Comparison of ENCODE assay signal across 8 cellular contexts in the genomic region with DNA sequence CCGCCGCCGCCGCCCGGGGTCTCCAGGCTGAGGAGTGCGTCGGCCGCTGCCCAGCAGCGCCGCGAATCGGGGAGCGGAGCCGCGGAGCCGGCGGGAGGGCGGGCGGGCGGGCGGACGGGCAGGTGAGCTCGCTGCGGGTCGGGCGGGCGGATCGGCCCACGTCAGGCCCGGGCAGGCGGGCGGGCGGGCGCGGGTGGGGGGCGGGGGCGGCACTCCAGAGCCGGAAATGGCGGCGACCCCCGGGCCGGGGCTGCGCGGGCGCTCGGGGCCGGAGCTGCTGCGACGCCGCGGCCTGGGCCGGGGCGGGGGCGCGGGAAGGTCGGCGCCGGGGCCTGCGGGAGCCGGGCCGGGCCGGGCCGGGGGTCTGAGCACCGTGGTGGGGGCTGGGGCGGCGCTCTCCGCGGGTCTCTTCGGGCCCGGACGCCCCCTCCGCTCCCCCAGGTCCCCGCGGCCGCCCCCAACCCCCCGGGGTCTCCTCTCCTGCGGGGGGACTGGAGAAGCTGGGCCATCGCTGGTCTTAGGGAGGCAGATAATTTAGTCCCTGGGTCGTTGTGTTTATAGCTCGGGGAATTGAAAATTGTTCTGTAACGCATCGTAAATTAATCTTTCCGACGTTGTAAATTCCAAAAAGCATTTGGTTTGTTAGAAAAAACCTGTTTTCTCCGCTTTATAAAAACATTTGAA. TPM values are rescaled to one million over a fixed set of nuclear protein-coding genes. Genes with fewer than 3 reads are reported as not detected.
DNase-seq lines count a peak whose midpoint lies in the region; ATAC-seq and TF ChIP-seq lines count a peak whose summit lies in the region.

No MANE protein-coding gene starts in this region.

- H3K27me3 Mint-ChIP-seq in activated T-cell treated with anti-CD3 and anti-CD28 coated beads, Interleukin-2, amount 50 U/mL, for 72 hours (ENCODE audit: low read depth) = no peaks in the 10 kb centered on the region
- H3K27me3 Mint-ChIP-seq in dendritic cell treated with granulocyte-macrophage colony-stimulating factor and Interleukin-4, amounts not matched to agents 40 ng/mL and 50 ng/mL, for 4 days = no peaks in the 10 kb centered on the region
- peaks cover 6% of the 10 kb centered on the region for H3K27me3 Mint-ChIP-seq in neural progenitor cell (ENCODE audit: insufficient read depth, low read depth)

- H3K9me3 ChIP-seq in neural progenitor cell (ENCODE audit: low read depth) = no peaks in the 10 kb centered on the region

- H3K79me2 ChIP-seq in neural progenitor cell (ENCODE audit: low read depth) = peaks cover 50% of the 10 kb centered on the region

- H3K4me1 Mint-ChIP-seq in activated T-cell treated with anti-CD3 and anti-CD28 coated beads, Interleukin-2, amount 50 U/mL, for 72 hours (ENCODE audit: low read depth) = peaks cover 45% of the 10 kb centered on the region
- peaks cover 56% of the 10 kb centered on the region for H3K4me1 Mint-ChIP-seq in dendritic cell treated with granulocyte-macrophage colony-stimulating factor and Interleukin-4, amounts not matched to agents 40 ng/mL and 50 ng/mL, for 4 days (ENCODE audit: low read depth)
- peaks cover 30% of the 10 kb centered on the region for H3K4me1 Mint-ChIP-seq in neural progenitor cell

- peak overlapping the region; percentile 99 for H3K27ac Mint-ChIP-seq in activated T-cell treated with anti-CD3 and anti-CD28 coated beads, Interleukin-2, amount 50 U/mL, for 72 hours
- peak overlapping the region; percentile 93 for H3K27ac Mint-ChIP-seq in dendritic cell treated with granulocyte-macrophage colony-stimulating factor and Interleukin-4, amounts not matched to agents 40 ng/mL and 50 ng/mL, for 4 days
- peak overlapping the region; percentile 96 for H3K27ac Mint-ChIP-seq in neural progenitor cell

- no peaks in the 10 kb centered on the region for H3K27me3 ChIP-seq in neural progenitor cell

- intact Hi-C loops in dendritic cell treated with granulocyte-macrophage colony-stimulating factor and Interleukin-4, amounts not matched to agents 40 ng/mL and 50 ng/mL, for 4 days (cut with micrococcal nuclease) = loop anchor here (1.0 to 5.0 kb wide), 3 partner anchors 23 to 358 kb away; a partner anchor contains a TSS

- no peak overlapping the region for H3K27ac ChIP-seq in neural progenitor cell

- peak overlapping the region; percentile 77 for H3K9ac ChIP-seq in neural progenitor cell

- ATAC-seq in activated T-cell treated with anti-CD3 and anti-CD28 coated beads, Interleukin-2, amount 50 U/mL, for 72 hours (replicated peaks in 1 of 2) = no peak

- peaks cover 9% of the 10 kb centered on the region for H3K4me1 ChIP-seq in neural progenitor cell

- H3K4me3 Mint-ChIP-seq in activated T-cell treated with anti-CD3 and anti-CD28 coated beads, Interleukin-2, amount 50 U/mL, for 72 hours = peak overlapping the region; percentile 91 to 99
- H3K4me3 Mint-ChIP-seq in dendritic cell treated with granulocyte-macrophage colony-stimulating factor and Interleukin-4, amounts not matched to agents 40 ng/mL and 50 ng/mL, for 4 days = peak overlapping the region; percentile 79
- peak overlapping the region; percentile 94 for H3K4me3 Mint-ChIP-seq in neural progenitor cell

- no peaks in the 10 kb centered on the region for H3K36me3 ChIP-seq in neural progenitor cell

- peak overlapping the region; percentile 77 for H3K4me3 ChIP-seq in Jurkat, Clone E6-1 (ENCODE audit: low read length)
- H3K4me3 ChIP-seq in neural progenitor cell = peak overlapping the region; percentile 94

- no peak overlapping the region for H2AFZ ChIP-seq in neural progenitor cell (replicated peaks)

- H3F3A ChIP-seq in neural progenitor cell (ENCODE audit: low read depth) = peaks cover 34% of the 10 kb centered on the region

- TF ChIP-seq CTCF in neural progenitor cell (IDR thresholded peaks at IDR 0.05) = no peak

- DNase-seq in activated T-cell treated with anti-CD3 and anti-CD28 coated beads, Interleukin-2, amount 50 U/mL, for 72 hours = no peak
- DNase-seq in activated T-cell treated with anti-CD3 and anti-CD28 coated beads, Interleukin-2, amount 50 U/mL, for 1 hour = no peak
- DNase-seq in Jurkat, Clone E6-1 (ENCODE audit: low read depth, low spot score) = no peak
- DNase-seq in neural progenitor cell (ENCODE audit: low spot score) (no peak), NCI-H510A treated with DMSO at 0.1 percent for 48 hours (lab: John Stamatoyannopoulos, UW) (no peak), foreskin melanocyte (no peak), GM19238 (ENCODE audit: insufficient read length, low spot score) (no peak)

- H4K20me1 ChIP-seq in neural progenitor cell (ENCODE audit: low read depth) = peaks cover 66% of the 10 kb centered on the region

- peak overlapping the region; percentile 97 for H3K4me2 ChIP-seq in neural progenitor cell

- H3K36me3 Mint-ChIP-seq in activated T-cell treated with anti-CD3 and anti-CD28 coated beads, Interleukin-2, amount 50 U/mL, for 72 hours (ENCODE audit: insufficient read depth in 2 of 2) = peaks cover 2 to 4% of the 10 kb centered on the region in 2 donors
- H3K36me3 Mint-ChIP-seq in dendritic cell treated with granulocyte-macrophage colony-stimulating factor and Interleukin-4, amounts not matched to agents 40 ng/mL and 50 ng/mL, for 4 days (ENCODE audit: low read depth) = peaks cover 65% of the 10 kb centered on the region
- H3K36me3 Mint-ChIP-seq in neural progenitor cell = peaks cover 8% of the 10 kb centered on the region

- no peaks in the 10 kb centered on the region for H3K9me3 Mint-ChIP-seq in activated T-cell treated with anti-CD3 and anti-CD28 coated beads, Interleukin-2, amount 50 U/mL, for 72 hours
- H3K9me3 Mint-ChIP-seq in dendritic cell treated with granulocyte-macrophage colony-stimulating factor and Interleukin-4, amounts not matched to agents 40 ng/mL and 50 ng/mL, for 4 days = no peaks in the 10 kb centered on the region
- H3K9me3 Mint-ChIP-seq in neural progenitor cell = no peaks in the 10 kb centered on the region

RNA-seq across cellular contexts. Expression of a gene that starts 0.4 kb away (rescaled TPM):
- total RNA-seq in activated T-cell treated with anti-CD3 and anti-CD28 coated beads, Interleukin-2, amount 50 U/mL, for 72 hours = 10 to 100 TPM; 37.6 to 40.5 TPM
- polyA plus RNA-seq in Jurkat, Clone E6-1 (2012; ENCODE audit: insufficient read depth, insufficient read length) = 25.3 TPM
- total RNA-seq in neural progenitor cell (ENCODE audit: low replicate concordance) = 17.2 and 37.9 TPM in 2 replicates

RNA-seq across cellular contexts. Expression of a gene that starts 30.3 kb away (rescaled TPM):
- total RNA-seq in activated T-cell treated with anti-CD3 and anti-CD28 coated beads, Interleukin-2, amount 50 U/mL, for 72 hours = 10 to 100 TPM; 71.5 to 76.8 TPM
- polyA plus RNA-seq in Jurkat, Clone E6-1 (2012; ENCODE audit: insufficient read depth, insufficient read length) = 61.2 TPM
- total RNA-seq in neural progenitor cell (ENCODE audit: low replicate concordance) = 66.6 and 80.1 TPM in 2 replicates

RNA-seq across cellular contexts. Expression of a gene that starts 34.0 kb away (rescaled TPM):
- total RNA-seq in activated T-cell treated with anti-CD3 and anti-CD28 coated beads, Interleukin-2, amount 50 U/mL, for 72 hours = under 1 TPM in 1 of 2 donors, not detected in 1; 0.22 TPM
- not detected for polyA plus RNA-seq in Jurkat, Clone E6-1 (2012; ENCODE audit: insufficient read depth, insufficient read length)
- total RNA-seq in neural progenitor cell (ENCODE audit: low replicate concordance) = not detected in 2 replicates
